8 cellular contexts compared by ENCODE assay signal in the genomic region with DNA sequence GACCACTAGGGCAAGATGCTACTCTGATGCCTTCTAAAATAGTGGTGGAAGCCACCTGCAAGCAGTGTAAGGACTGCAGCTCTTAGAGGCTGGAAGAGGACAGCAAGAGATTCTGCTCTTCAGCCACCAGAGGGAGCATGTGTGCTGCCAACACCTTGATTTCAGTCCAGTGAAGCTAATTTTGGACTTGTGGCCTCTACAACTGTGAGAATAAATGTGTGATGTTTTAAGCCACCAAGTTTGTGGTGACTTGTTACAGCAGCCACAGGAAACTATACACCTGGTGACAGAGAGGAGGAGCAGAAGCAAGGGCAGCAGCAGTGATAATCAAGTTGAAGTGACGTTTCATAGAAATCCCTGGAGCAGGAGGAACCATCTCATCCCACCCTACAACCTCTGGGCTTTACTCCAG.
DNase-seq lines count a peak whose midpoint lies in the region; ATAC-seq and TF ChIP-seq lines count a peak whose summit lies in the region.

No MANE protein-coding gene starts in this region.

- DNase-seq in AG09319 (ENCODE audit: extremely low read depth, low read depth) (peak; percentile 52), NCI-H1694 (lab: John Stamatoyannopoulos, UW) (peak; percentile 4), UCSD-AML1 (lab: John Stamatoyannopoulos, UW; ENCODE audit: unreplicated experiment) (peak; percentile 20), kidney tubule cell (ENCODE audit: low spot score) (peak; percentile 84)
- DNase-seq in central memory CD4-positive, alpha-beta T cell: peak; percentile 22
- peak; percentile 15 to 17 for DNase-seq in stimulated activated CD4-positive, alpha-beta T cell treated with anti-CD3 and anti-CD28 coated beads, Interleukin-4, amount 100 ng/mL, for 4 hours

- ATAC-seq in GM18511 (IDR thresholded peaks at IDR 0.05; ENCODE audit: unreplicated experiment) (peak; percentile 99), HG02943 (IDR thresholded peaks at IDR 0.05; ENCODE audit: low read depth, unreplicated experiment) (peak; percentile 85)

- TF ChIP-seq CTCF in AG09319 (IDR thresholded peaks at IDR 0.05; ENCODE audit: low read depth, low read length): peak; percentile 96

Comparison
In these comparisons a context has a peak if more than half of its experiments do, and no peak if none do; other contexts are left out.
1. Peak in every context shown above with its lines: DNase-seq and ATAC-seq.
2. DNase-seq: peak in every context shown above with its lines; median percentile 84 in kidney tubule cell; 52 in AG09319; 22 in central memory CD4-positive, alpha-beta T cell; 20 in UCSD-AML1; 16 in stimulated activated CD4-positive, alpha-beta T cell treated with anti-CD3 and anti-CD28 coated beads, Interleukin-4, amount 100 ng/mL, for 4 hours; 4 in NCI-H1694.